ENCODE assay signal across 8 cellular contexts in genomic region chr10:110641256-110641655, GRCh38. TPM values are rescaled to one million over a fixed set of nuclear protein-coding genes. Genes with fewer than 3 reads are reported as not detected.
DNase-seq lines count a peak whose midpoint lies in the region; ATAC-seq and TF ChIP-seq lines count a peak whose summit lies in the region.

No MANE protein-coding gene starts in this region.

- H3K4me3 Mint-ChIP-seq in H9 = peak overlapping the region; percentile 21 to 51; a peak in 3 of 5 replicates
- no peak overlapping the region for H3K4me3 Mint-ChIP-seq in activated T-helper 2 cell treated with anti-CD3 and anti-CD28 coated beads, Interferon-gamma antibody, Interleukin-2, Interleukin-4, amounts not matched to agents 10 μg/mL and 5 μg/mL and 100 μg/mL, durations not matched to agents 14 hours and 24 hours and 36 hours (ENCODE audit: low read depth)

- peaks cover 51% of the 10 kb centered on the region for H3K27me3 Mint-ChIP-seq in H9 (ENCODE audit: low read depth)
- peaks cover 59% of the 10 kb centered on the region for H3K27me3 Mint-ChIP-seq in activated T-helper 2 cell treated with anti-CD3 and anti-CD28 coated beads, Interferon-gamma antibody, Interleukin-2, Interleukin-4, amounts not matched to agents 10 μg/mL and 5 μg/mL and 100 μg/mL, durations not matched to agents 14 hours and 24 hours and 36 hours (ENCODE audit: low read depth)

- H3K4me1 Mint-ChIP-seq in H9 = peaks cover 47 to 51% of the 10 kb centered on the region in 2 experiments
- H3K4me1 Mint-ChIP-seq in activated T-helper 2 cell treated with anti-CD3 and anti-CD28 coated beads, Interferon-gamma antibody, Interleukin-2, Interleukin-4, amounts not matched to agents 10 μg/mL and 5 μg/mL and 100 μg/mL, durations not matched to agents 14 hours and 24 hours and 36 hours (ENCODE audit: low read depth) = peaks cover 23% of the 10 kb centered on the region

- H3K79me2 ChIP-seq in H9 (ENCODE audit: insufficient read depth, low read length) = no peaks in the 10 kb centered on the region

- no peak overlapping the region for H2BK5ac ChIP-seq in H9 (ENCODE audit: insufficient read length, low read length)

- peaks cover 0 to 2% of the 10 kb centered on the region in 2 experiments; a peak in 2 of 5 replicates for H3K9me3 Mint-ChIP-seq in H9
- no peaks in the 10 kb centered on the region for H3K9me3 Mint-ChIP-seq in activated T-helper 2 cell treated with anti-CD3 and anti-CD28 coated beads, Interferon-gamma antibody, Interleukin-2, Interleukin-4, amounts not matched to agents 10 μg/mL and 5 μg/mL and 100 μg/mL, durations not matched to agents 14 hours and 24 hours and 36 hours

- no peak overlapping the region for H3T11ph ChIP-seq in H9 (ENCODE audit: low read length)

- H3K9me3 ChIP-seq in H9 (ENCODE audit: control insufficient read depth, low read depth, low read length) = no peaks in the 10 kb centered on the region

- H3K27me3 ChIP-seq in H9 (ENCODE audit: insufficient read depth, low read length) (peaks cover 28% of the 10 kb centered on the region; the same call in 1 of the 2 replicates), foreskin keratinocyte (peaks cover 64% of the 10 kb centered on the region)

- H2BK15ac ChIP-seq in H9 (ENCODE audit: low read depth, low read length) = no peak overlapping the region

- DNase-seq in COLO668 (lab: John Stamatoyannopoulos, UW; ENCODE audit: unreplicated experiment) = peak; percentile 83
- peak; percentile 88 for DNase-seq in H9
- DNase-seq in SK-N-DZ (ENCODE audit: low spot score) = peak; percentile 89
- DNase-seq in foreskin keratinocyte = no peak
- peak; percentile 36 for DNase-seq in stimulated activated CD4-positive, alpha-beta T cell treated with anti-CD3 and anti-CD28 coated beads, Interleukin-2, amount 100 ng/mL, for 4 hours (ENCODE audit: low read depth)
- DNase-seq in activated T-helper 2 cell treated with anti-CD3 and anti-CD28 coated beads, Interferon-gamma antibody, Interleukin-2, Interleukin-4, amounts not matched to agents 10 μg/mL and 5 μg/mL and 100 μg/mL, durations not matched to agents 14 hours and 24 hours and 36 hours (ENCODE audit: low spot score) = no peak
- DNase-seq in GOT3 (lab: John Stamatoyannopoulos, UW) = no peak

- intact Hi-C loops in activated T-helper 2 cell treated with anti-CD3 and anti-CD28 coated beads, Interferon-gamma antibody, Interleukin-2, Interleukin-4, amounts not matched to agents 10 μg/mL and 5 μg/mL and 100 μg/mL, durations not matched to agents 14 hours and 24 hours and 36 hours (cut with micrococcal nuclease) = loop anchor here (5.0 kb wide), 1 partner anchor 436 kb away; the partner anchor contains the start of gene ADRA2A

- ATAC-seq in foreskin keratinocyte = peak; percentile 85
- ATAC-seq in GM18511 (IDR thresholded peaks at IDR 0.05; ENCODE audit: unreplicated experiment) = no peak

- H3K18ac ChIP-seq in H9 (ENCODE audit: insufficient read length, low read depth, low read length) = no peak overlapping the region

- H4K91ac ChIP-seq in H9 (ENCODE audit: insufficient read length, low read depth, low read length) = no peak overlapping the region

- H3K4me1 ChIP-seq in H9 (ENCODE audit: insufficient read depth, low read length) (peaks cover 6% of the 10 kb centered on the region; the same call in 1 of the 2 replicates), foreskin keratinocyte (no peaks in the 10 kb centered on the region)

- H2BK120ac ChIP-seq in H9 (ENCODE audit: low read depth, low read length, poor library complexity, severe bottlenecking) = no peak overlapping the region

- no peak overlapping the region for H3K9ac ChIP-seq in H9 (ENCODE audit: extremely low read depth, insufficient read length, low read length)

- no peak overlapping the region for H4K8ac ChIP-seq in H9 (replicated peaks; ENCODE audit: insufficient read length, low read depth, low read length)

- H3K27ac Mint-ChIP-seq in H9 = no peak overlapping the region
- H3K27ac Mint-ChIP-seq in activated T-helper 2 cell treated with anti-CD3 and anti-CD28 coated beads, Interferon-gamma antibody, Interleukin-2, Interleukin-4, amounts not matched to agents 10 μg/mL and 5 μg/mL and 100 μg/mL, durations not matched to agents 14 hours and 24 hours and 36 hours = no peak overlapping the region

- H2AK5ac ChIP-seq in H9 (ENCODE audit: insufficient read length, low read length) = no peak overlapping the region

- H2BK20ac ChIP-seq in H9 (ENCODE audit: low read depth, low read length, poor library complexity, severe bottlenecking) = no peak overlapping the region

- H2BK12ac ChIP-seq in H9 (ENCODE audit: insufficient read length, low read depth, low read length) = no peak overlapping the region

- no peak for TF ChIP-seq CTCF in H9 (conservative IDR thresholded peaks at IDR 0.05)
- TF ChIP-seq CTCF in foreskin keratinocyte (conservative IDR thresholded peaks at IDR 0.05) = no peak

- H4K5ac ChIP-seq in H9 (ENCODE audit: insufficient read length, low read depth, low read length) = no peak overlapping the region

- H3K23ac ChIP-seq in H9 (ENCODE audit: insufficient read length, low read depth, low read length) = no peak overlapping the region

- no peak overlapping the region for H2AFZ ChIP-seq in H9 (ENCODE audit: low read length)

- no peak overlapping the region for H3K4ac ChIP-seq in H9 (ENCODE audit: low read depth, low read length)

- WGBS in H9 (ENCODE audit: extremely low coverage, insufficient read length, low lambda C conversion rate) = no CpG with 5 or more reads among the region's 5 CpGs

- H3K4me2 ChIP-seq in H9 (ENCODE audit: insufficient read depth, insufficient read length, low read length) = peak overlapping the region; percentile 8

- peaks cover 0 to 3% (median 0%) of the 10 kb centered on the region in 3 experiments; a peak in 1 of 7 replicates for H3K36me3 Mint-ChIP-seq in H9 (ENCODE audit: insufficient read depth in 1 of 3, low read depth in 3 of 3)
- H3K36me3 Mint-ChIP-seq in activated T-helper 2 cell treated with anti-CD3 and anti-CD28 coated beads, Interferon-gamma antibody, Interleukin-2, Interleukin-4, amounts not matched to agents 10 μg/mL and 5 μg/mL and 100 μg/mL, durations not matched to agents 14 hours and 24 hours and 36 hours (ENCODE audit: low read depth) = no peaks in the 10 kb centered on the region

- H3K14ac ChIP-seq in H9 (ENCODE audit: insufficient read depth, low read length) = no peak overlapping the region

- peaks cover 17% of the 10 kb centered on the region for H3K23me2 ChIP-seq in H9 (ENCODE audit: insufficient read length, low read depth, low read length, poor library complexity, severe bottlenecking)

- H3K27ac ChIP-seq in H9 (ENCODE audit: insufficient read length, low read depth, low read length) = no peak overlapping the region
- no peak overlapping the region for H3K27ac ChIP-seq in foreskin keratinocyte

- H3K56ac ChIP-seq in H9 (ENCODE audit: insufficient read length, low read depth, low read length) = no peak overlapping the region

- no peaks in the 10 kb centered on the region for H3K79me1 ChIP-seq in H9 (ENCODE audit: insufficient read depth, low read depth, low read length, poor library complexity, severe bottlenecking)

- H4K20me1 ChIP-seq in H9 (ENCODE audit: control insufficient read depth, insufficient read depth, insufficient read length) = no peaks in the 10 kb centered on the region

RNA-seq across cellular contexts. Expression of gene RBM20, which starts 2.9 kb away (rescaled TPM):
- total RNA-seq in H9 (2021) (0.15 and 0.17 TPM in 2 replicates), foreskin keratinocyte (not detected in 2 replicates)
- polyA plus RNA-seq in SK-N-DZ (2014; cell fraction: cytosol; rRNA removed) = 7.6 and 8.1 TPM in 2 replicates
- 14.4 and 20.7 TPM in 2 replicates for polyA plus RNA-seq in SK-N-DZ (2014; cell fraction: nucleus; rRNA removed)
- not detected in 2 replicates for polyA plus RNA-seq in foreskin keratinocyte
- 0.02 TPM in 1 of 2 replicates, not detected in the other for total RNA-seq in activated T-helper 2 cell treated with anti-CD3 and anti-CD28 coated beads, Interferon-gamma antibody, Interleukin-2, Interleukin-4, amounts not matched to agents 10 μg/mL and 5 μg/mL and 100 μg/mL, durations not matched to agents 14 hours and 24 hours and 36 hours

Comparison
In these comparisons a context has a peak if more than half of its experiments do, and no peak if none do; other contexts are left out.
1. DNase-seq: peak in COLO668 (single experiment), H9 (single experiment), SK-N-DZ (single experiment) and stimulated activated CD4-positive, alpha-beta T cell treated with anti-CD3 and anti-CD28 coated beads, Interleukin-2, amount 100 ng/mL, for 4 hours (single experiment); none in foreskin keratinocyte (0 of 2), activated T-helper 2 cell treated with anti-CD3 and anti-CD28 coated beads, Interferon-gamma antibody, Interleukin-2, Interleukin-4, amounts not matched to agents 10 μg/mL and 5 μg/mL and 100 μg/mL, durations not matched to agents 14 hours and 24 hours and 36 hours (single experiment) and GOT3 (single experiment).